20 cellular contexts compared by ENCODE assay signal in genomic region chr10:21754410-21755011, GRCh38.
A peak's percentile ranks its signal among the peaks of the same experiment; 100 is the strongest.
DNase-seq lines count a peak whose midpoint lies in the region; ATAC-seq, FAIRE-seq and TF ChIP-seq lines count a peak whose summit lies in the region.
"Had no signal": no experiment of that assay in that cellular context is flagged by ENCODE, and none has a peak within 500 bp of the region (broad histone marks: within the 10 kb centered on the region; RNA-seq: fewer than 3 reads in every experiment).

No MANE protein-coding gene starts in this region.

- CTCF ChIA-PET in naive thymus-derived CD4-positive, alpha-beta T cell (lab: Charles Lee): no interaction called here

- no peaks in the 10 kb centered on the region for H3K9me3 Mint-ChIP-seq in naive thymus-derived CD4-positive, alpha-beta T cell
- H3K9me3 Mint-ChIP-seq: activated CD4-positive, alpha-beta memory T cell treated with anti-CD3 and anti-CD28 coated beads, Interleukin-2, amount 10 ng/mL, durations not matched to agents 7 days and 5 days; activated naive CD4-positive, alpha-beta T cell treated with anti-CD3 and anti-CD28 coated beads, Interleukin-2, amount 10 ng/mL, durations not matched to agents 7 days and 5 days had no signal

- TF ChIP-seq CTCF in choroid plexus epithelial cell (conservative IDR thresholded peaks at IDR 0.05; ENCODE audit: low read depth, low read length): no peak

- no peaks in the 10 kb centered on the region for H3K27me3 ChIP-seq in naive thymus-derived CD4-positive, alpha-beta T cell (ENCODE audit: control insufficient read depth in 2 of 2, insufficient read depth in 2 of 2, low read length in 2 of 2)
- H3K27me3 ChIP-seq in small intestine (ENCODE audit: control insufficient read depth in 2 of 2, insufficient read depth in 2 of 2, low read length in 2 of 2): no peaks in the 10 kb centered on the region
- H3K27me3 ChIP-seq: upper lobe of right lung had no signal

- peak overlapping the region in 1 of 9 donors; percentile 51 for H3K27ac Mint-ChIP-seq in naive thymus-derived CD4-positive, alpha-beta T cell
- H3K27ac Mint-ChIP-seq: activated CD4-positive, alpha-beta memory T cell treated with anti-CD3 and anti-CD28 coated beads, Interleukin-2, amount 10 ng/mL, durations not matched to agents 7 days and 5 days; activated naive CD4-positive, alpha-beta T cell treated with anti-CD3 and anti-CD28 coated beads, Interleukin-2, amount 10 ng/mL, durations not matched to agents 7 days and 5 days had no signal

- WGBS in small intestine, 3 donors: 85 to 93% (median 90%) methylated on average over 10 of the region's 10 CpGs

- no peak overlapping the region for H3K27ac ChIP-seq in naive thymus-derived CD4-positive, alpha-beta T cell (ENCODE audit: low read depth, low read length)
- H3K27ac ChIP-seq in small intestine (ENCODE audit: low read depth in 1 of 2, low read length in 1 of 2): no peak overlapping the region
- H3K27ac ChIP-seq: 22Rv1, upper lobe of right lung had no signal

- peaks cover 0 to 17% (median 0%) of the 10 kb centered on the region in 3 experiments for H3K36me3 ChIP-seq in naive thymus-derived CD4-positive, alpha-beta T cell (ENCODE audit: control insufficient read depth in 2 of 3, insufficient read depth in 3 of 3, low read length in 3 of 3)
- peaks cover 2 to 6% of the 10 kb centered on the region in 2 donors for H3K36me3 ChIP-seq in small intestine (ENCODE audit: control insufficient read depth in 2 of 2, insufficient read depth in 2 of 2, low read length in 2 of 2)

- DNase-seq in DMS53 (lab: John Stamatoyannopoulos, UW) (peak; percentile 30), DMS53 treated with DMSO at 0.1 percent for 48 hours (lab: John Stamatoyannopoulos, UW; ENCODE audit: unreplicated experiment) (no peak), Kasumi-1 (lab: John Stamatoyannopoulos, UW) (peak; percentile 71 to 72), choroid plexus epithelial cell (ENCODE audit: low read depth) (peak; percentile 28), small intestine (no peak)
- no peak for DNase-seq in naive thymus-derived CD4-positive, alpha-beta T cell
- DNase-seq in activated CD4-positive, alpha-beta T cell treated with anti-CD3 and anti-CD28 coated beads, Interleukin-2, amount 50 U/mL, for 48 hours: no peak
- DNase-seq: activated CD4-positive, alpha-beta memory T cell treated with anti-CD3 and anti-CD28 coated beads, Interleukin-2, amount 10 ng/mL, durations not matched to agents 7 days and 5 days; activated naive CD4-positive, alpha-beta T cell treated with anti-CD3 and anti-CD28 coated beads, Interleukin-2, amount 10 ng/mL, durations not matched to agents 7 days and 5 days; activated T-cell treated with anti-CD3 and anti-CD28 coated beads, Interleukin-2, amount 50 U/mL, for 1 hour; head of caudate nucleus; NCI-H146; NCI-H69; SHP77; stimulated activated CD8-positive, alpha-beta memory T cell treated with anti-CD3 and anti-CD28 coated beads, Interleukin-4, amount 100 ng/mL, for 48 hours; T-helper 2 cell; upper lobe of right lung had no signal

- intact Hi-C loops in naive thymus-derived CD4-positive, alpha-beta T cell (cut with micrococcal nuclease): no loop called here

- H3K27me3 Mint-ChIP-seq in naive thymus-derived CD4-positive, alpha-beta T cell: no peaks in the 10 kb centered on the region
- H3K27me3 Mint-ChIP-seq: activated CD4-positive, alpha-beta memory T cell treated with anti-CD3 and anti-CD28 coated beads, Interleukin-2, amount 10 ng/mL, durations not matched to agents 7 days and 5 days; activated naive CD4-positive, alpha-beta T cell treated with anti-CD3 and anti-CD28 coated beads, Interleukin-2, amount 10 ng/mL, durations not matched to agents 7 days and 5 days had no signal

- POLR2A ChIA-PET in naive thymus-derived CD4-positive, alpha-beta T cell (lab: Charles Lee): interaction anchor here (1.6 kb wide), 1 partner anchor 10 kb away, joined by 5 read pairs; no protein-coding TSS in a partner anchor

- no peaks in the 10 kb centered on the region for H3K4me1 ChIP-seq in naive thymus-derived CD4-positive, alpha-beta T cell (ENCODE audit: control insufficient read depth in 2 of 2, insufficient read depth in 2 of 2, low read length in 2 of 2)
- H3K4me1 ChIP-seq in small intestine (ENCODE audit: control insufficient read depth in 2 of 2, insufficient read depth in 1 of 2, low read depth in 1 of 2, low read length in 1 of 2): no peaks in the 10 kb centered on the region
- H3K4me1 ChIP-seq: upper lobe of right lung had no signal

- H3K9me3 ChIP-seq in naive thymus-derived CD4-positive, alpha-beta T cell (ENCODE audit: control insufficient read depth in 2 of 3, low read length in 3 of 3): no peaks in the 10 kb centered on the region
- no peaks in the 10 kb centered on the region for H3K9me3 ChIP-seq in small intestine (ENCODE audit: control insufficient read depth, low read depth)
- H3K9me3 ChIP-seq: upper lobe of right lung had no signal

- peak; percentile 21 for ATAC-seq in naive thymus-derived CD4-positive, alpha-beta T cell
- no peak for ATAC-seq in HG03521 (IDR thresholded peaks at IDR 0.05; ENCODE audit: unreplicated experiment)
- ATAC-seq: upper lobe of right lung had no signal

- peaks cover 0 to 10% (median 0%) of the 10 kb centered on the region in 5 donors for H3K36me3 Mint-ChIP-seq in naive thymus-derived CD4-positive, alpha-beta T cell
- H3K36me3 Mint-ChIP-seq: activated naive CD4-positive, alpha-beta T cell treated with anti-CD3 and anti-CD28 coated beads, Interleukin-2, amount 10 ng/mL, durations not matched to agents 7 days and 5 days had no signal

- FAIRE-seq in small intestine (lab: Jason Lieb, UNC): no peak
- FAIRE-seq: astrocyte had no signal

- no peak overlapping the region for H3K4me3 ChIP-seq in choroid plexus epithelial cell (ENCODE audit: low read depth, low read length)
- H3K4me3 ChIP-seq in naive thymus-derived CD4-positive, alpha-beta T cell (ENCODE audit: low read length): no peak overlapping the region
- no peak overlapping the region for H3K4me3 ChIP-seq in small intestine (ENCODE audit: low read depth in 1 of 2, low read length in 2 of 2)
- H3K4me3 ChIP-seq: upper lobe of right lung had no signal

- H3K4me1 Mint-ChIP-seq in naive thymus-derived CD4-positive, alpha-beta T cell: peaks cover 0 to 4% (median 0%) of the 10 kb centered on the region in 7 donors
- H3K4me1 Mint-ChIP-seq: activated CD4-positive, alpha-beta memory T cell treated with anti-CD3 and anti-CD28 coated beads, Interleukin-2, amount 10 ng/mL, durations not matched to agents 7 days and 5 days; activated naive CD4-positive, alpha-beta T cell treated with anti-CD3 and anti-CD28 coated beads, Interleukin-2, amount 10 ng/mL, durations not matched to agents 7 days and 5 days had no signal

- H3K4me3 Mint-ChIP-seq in naive thymus-derived CD4-positive, alpha-beta T cell: no peak overlapping the region
- H3K4me3 Mint-ChIP-seq: activated CD4-positive, alpha-beta memory T cell treated with anti-CD3 and anti-CD28 coated beads, Interleukin-2, amount 10 ng/mL, durations not matched to agents 7 days and 5 days; activated naive CD4-positive, alpha-beta T cell treated with anti-CD3 and anti-CD28 coated beads, Interleukin-2, amount 10 ng/mL, durations not matched to agents 7 days and 5 days had no signal

Comparison
In these comparisons a context has a peak if more than half of its experiments do, and no peak if none do; other contexts are left out.
1. DNase-seq: peak in DMS53 (single experiment), Kasumi-1 (2 of 2) and choroid plexus epithelial cell (single experiment); none in DMS53 treated with DMSO at 0.1 percent for 48 hours (single experiment), naive thymus-derived CD4-positive, alpha-beta T cell (0 of 9), activated CD4-positive, alpha-beta T cell treated with anti-CD3 and anti-CD28 coated beads, Interleukin-2, amount 50 U/mL, for 48 hours (0 of 2) and small intestine (single experiment).